13 cellular contexts compared by ENCODE assay signal in the genomic region with DNA sequence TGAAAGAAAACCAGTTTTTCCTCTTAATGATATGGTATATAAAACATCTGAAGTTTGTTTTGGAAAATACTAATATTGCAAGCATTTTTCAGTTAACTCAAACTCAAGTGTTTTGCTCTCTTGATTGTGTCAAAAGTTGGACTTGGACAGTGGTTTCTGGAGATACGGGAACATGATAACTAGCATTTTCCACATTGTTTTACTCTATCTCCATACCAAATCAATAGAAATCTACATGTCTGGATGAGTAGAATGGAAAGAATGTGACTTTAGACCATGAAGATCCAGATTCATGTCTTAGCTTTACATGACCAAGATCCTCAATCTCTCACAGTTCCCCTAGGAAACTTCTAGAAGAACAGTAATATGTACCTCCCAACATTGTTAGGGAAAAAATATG.
"Had no signal": no experiment of that assay in that cellular context is flagged by ENCODE, and none has a peak within 500 bp of the region (broad histone marks: within the 10 kb centered on the region; RNA-seq: fewer than 3 reads in every experiment).

No MANE protein-coding gene starts in this region.

- DNase-seq: activated B cell treated with CpG ODN at 0.5 μM for 24 hours; activated CD8-positive, alpha-beta memory T cell treated with anti-CD3 and anti-CD28 coated beads, Interleukin-2, amount 50 U/mL, for 48 hours; activated naive CD8-positive, alpha-beta T cell treated with anti-CD3 and anti-CD28 coated beads, Interleukin-2, amount 10 ng/mL, durations not matched to agents 7 days and 5 days; activated T-cell treated with anti-CD3 and anti-CD28 coated beads, Interleukin-2, amount 50 U/mL, for 72 hours; aorta; effector memory CD4-positive, alpha-beta T cell; nucleus accumbens; stimulated activated CD4-positive, alpha-beta T cell treated with anti-CD3 and anti-CD28 coated beads, Interleukin-4, amount 100 ng/mL, for 1 hour; stimulated activated naive B cell treated with anti-CD40 and anti-IgM and Interleukin-4, amounts not matched to agents 10 μg/mL and 1 μg/mL and 100 μg/mL, for 72 hours; tibial artery had no signal

- H3K9me3 ChIP-seq: tibial artery, vagina had no signal

- H3K79me2 ChIP-seq: hepatocyte had no signal

- H3K4me2 ChIP-seq: hepatocyte had no signal

- H3K27me3 ChIP-seq: hepatocyte, tibial artery, vagina had no signal

- H3K4me3 ChIP-seq: hepatocyte, tibial artery, vagina had no signal

- H3K27ac ChIP-seq: hepatocyte, tibial artery, vagina had no signal

- ATAC-seq: left lobe of liver; stimulated activated naive B cell treated with anti-CD40 and anti-IgM and Interleukin-4, amounts not matched to agents 10 μg/mL and 1 μg/mL and 100 μg/mL, for 72 hours had no signal

- H3K36me3 ChIP-seq: tibial artery, vagina had no signal

- H2AFZ ChIP-seq: hepatocyte had no signal

- H3K4me1 ChIP-seq: tibial artery, vagina had no signal
